In genomic region chr1:188499690-188500089, GRCh38 we compare ENCODE assay signal across 23 cellular contexts.
DNase-seq lines count a peak whose midpoint lies in the region; ATAC-seq and TF ChIP-seq lines count a peak whose summit lies in the region.
"Had no signal": no experiment of that assay in that cellular context is flagged by ENCODE, and none has a peak within 500 bp of the region (broad histone marks: within the 10 kb centered on the region; RNA-seq: fewer than 3 reads in every experiment).

No MANE protein-coding gene starts in this region.

- TF ChIP-seq RAD21 in IMR-90 (IDR thresholded peaks at IDR 0.05; ENCODE audit: low read length) = no peak

- H2BK120ac ChIP-seq in IMR-90 (ENCODE audit: low read depth, low read length) = no peak overlapping the region

- no peak overlapping the region for H4K8ac ChIP-seq in IMR-90 (ENCODE audit: low read depth in 2 of 2, low read length in 2 of 2)

- no peak overlapping the region for H4K5ac ChIP-seq in IMR-90 (ENCODE audit: low read depth, low read length)

- H3K36me3 ChIP-seq in IMR-90 (ENCODE audit: control insufficient read depth, insufficient read depth, low read length) (no peaks in the 10 kb centered on the region), brain microvascular endothelial cell (replicated peaks) (no peaks in the 10 kb centered on the region)
- H3K36me3 ChIP-seq: esophagus muscularis mucosa, gastroesophageal sphincter had no signal

- H2AK9ac ChIP-seq in IMR-90 (replicated peaks; ENCODE audit: low read depth, low read length, poor library complexity) = no peak overlapping the region

- no TSS peak for BruUV-seq in IMR-90 (replicated peaks; lab: Mats Ljungman, UMichigan)

- no peaks in the 10 kb centered on the region for H3K9me1 ChIP-seq in IMR-90 (ENCODE audit: insufficient read depth, low read length)

- H3K4me3 Mint-ChIP-seq in stimulated activated memory B cell treated with anti-CD40 and anti-IgM and Interleukin-4, amounts not matched to agents 10 μg/mL and 1 μg/mL and 100 μg/mL, for 72 hours = no peak overlapping the region
- H3K4me3 Mint-ChIP-seq: CD4-positive, alpha-beta T cell had no signal

- H3K4me1 Mint-ChIP-seq in stimulated activated memory B cell treated with anti-CD40 and anti-IgM and Interleukin-4, amounts not matched to agents 10 μg/mL and 1 μg/mL and 100 μg/mL, for 72 hours = no peaks in the 10 kb centered on the region

- TF ChIP-seq CTCF in IMR-90 (conservative IDR thresholded peaks at IDR 0.05; ENCODE audit: low read depth, low read length) (no peak), brain microvascular endothelial cell (IDR thresholded peaks at IDR 0.05; ENCODE audit: low read depth, low read length, missing control alignments) (no peak)

- H3K9me3 ChIP-seq in IMR-90 (ENCODE audit: control insufficient read depth, insufficient read depth, low read length) = 0 out of 2 replicates have a peak, but pooled peaks cover 3% of the 10 kb centered on the region

- POLR2A ChIA-PET in IMR-90 (lab: Charles Lee; ENCODE audit: unreplicated experiment) = no interaction called here

- no peaks in the 10 kb centered on the region for H3K36me3 Mint-ChIP-seq in stimulated activated memory B cell treated with anti-CD40 and anti-IgM and Interleukin-4, amounts not matched to agents 10 μg/mL and 1 μg/mL and 100 μg/mL, for 72 hours

- H3K23ac ChIP-seq in IMR-90 (ENCODE audit: low read depth, low read length) = no peak overlapping the region

- CTCF ChIA-PET in IMR-90 (lab: Yijun Ruan, JAX) = no interaction called here

- H3K56ac ChIP-seq in IMR-90 (ENCODE audit: extremely low read depth, insufficient read depth, low read length) = no peak overlapping the region

- no peak overlapping the region for H2AK5ac ChIP-seq in IMR-90 (ENCODE audit: low read depth, low read length)

- no peak overlapping the region for H4K91ac ChIP-seq in IMR-90 (ENCODE audit: insufficient read depth, low read depth, low read length)

- intact Hi-C loops in IMR-90 (cut with micrococcal nuclease) = no loop called here

- peak; percentile 72; the same call in 1 of the 2 replicates for ATAC-seq in IMR-90 (ENCODE audit: low read depth)
- ATAC-seq in stimulated activated memory B cell treated with anti-CD40 and anti-IgM and Interleukin-4, amounts not matched to agents 10 μg/mL and 1 μg/mL and 100 μg/mL, for 72 hours = no peak
- ATAC-seq: gastroesophageal sphincter had no signal

- peak; percentile 19 for DNase-seq in IMR-90
- DNase-seq in RKO (ENCODE audit: low spot score) = peak; percentile 2
- DNase-seq in brain microvascular endothelial cell = peak; percentile 5
- peak; percentile 64 for DNase-seq in islet precursor cell
- DNase-seq in cerebellum (ENCODE audit: low spot score) = no peak
- no peak for DNase-seq in D341Med (ENCODE audit: low spot score)
- no peak for DNase-seq in ACHN
- DNase-seq: activated CD4-positive, alpha-beta T cell treated with anti-CD3 and anti-CD28 coated beads for 1 hour; activated naive CD4-positive, alpha-beta T cell; activated T-cell treated with anti-CD3 and anti-CD28 coated beads, Interleukin-2, amount 50 U/mL, for 1 hour; CD4-positive, alpha-beta T cell; effector CD8-positive, alpha-beta T cell; GDM1; HCEC 1CT; Karpas-422; NCI-H1105 treated with DMSO at 0.1 percent for 48 hours; NCI-H510A treated with DMSO at 0.1 percent for 48 hours; RPMI8226; stimulated activated CD4-positive, alpha-beta T cell treated with anti-CD3 and anti-CD28 coated beads, Interleukin-4, amount 100 ng/mL, for 4 hours; SW 1271 had no signal

- H3K27ac Mint-ChIP-seq in stimulated activated memory B cell treated with anti-CD40 and anti-IgM and Interleukin-4, amounts not matched to agents 10 μg/mL and 1 μg/mL and 100 μg/mL, for 72 hours = no peak overlapping the region
- H3K27ac Mint-ChIP-seq: CD4-positive, alpha-beta T cell had no signal

- H3K18ac ChIP-seq in IMR-90 (ENCODE audit: low read depth, low read length) = no peak overlapping the region

- dilution Hi-C loops in IMR-90 (cut with HindIII; ENCODE audit: low sequenced_read_pairs, unreplicated experiment) = no loop called here

- no peak overlapping the region for H3K9ac ChIP-seq in IMR-90 (ENCODE audit: low read depth, low read length)

- no peak overlapping the region for H3K14ac ChIP-seq in IMR-90 (replicated peaks; ENCODE audit: low read depth, low read length)

- peaks cover 5% of the 10 kb centered on the region for H3K9me3 Mint-ChIP-seq in stimulated activated memory B cell treated with anti-CD40 and anti-IgM and Interleukin-4, amounts not matched to agents 10 μg/mL and 1 μg/mL and 100 μg/mL, for 72 hours

- H3K27ac ChIP-seq in IMR-90 (ENCODE audit: insufficient read depth, low read length) (no peak overlapping the region), brain microvascular endothelial cell (no peak overlapping the region)
- H3K27ac ChIP-seq: esophagus muscularis mucosa, gastroesophageal sphincter had no signal

- H2AFZ ChIP-seq in IMR-90 (replicated peaks; ENCODE audit: low read length, poor library complexity) = peak overlapping the region; percentile 49

- no peaks in the 10 kb centered on the region for H4K20me1 ChIP-seq in IMR-90 (ENCODE audit: insufficient read depth, low read length)

- no peak overlapping the region for H3K4me3 ChIP-seq in IMR-90 (ENCODE audit: insufficient read depth, low read depth, low read length)
- no peak overlapping the region for H3K4me3 ChIP-seq in brain microvascular endothelial cell (ENCODE audit: low read depth, low read length)
- H3K4me3 ChIP-seq: esophagus muscularis mucosa, gastroesophageal sphincter had no signal

- TF ChIP-seq POLR2A in IMR-90 (IDR thresholded peaks at IDR 0.05; ENCODE audit: low read depth, low read length) = no peak

- H2BK15ac ChIP-seq in IMR-90 (ENCODE audit: low read depth, low read length) = no peak overlapping the region

- in situ Hi-C loops in IMR-90 (cut with MboI; ENCODE audit: low sequenced_read_pairs) (no loop called here), brain microvascular endothelial cell (cut with HindIII; ENCODE audit: low pct_ligation_motif_present, low sequenced_read_pairs) (no loop called here), ACHN (cut with HindIII; ENCODE audit: low pct_ligation_motif_present, low pct_unique_long_range_greater_than_20kb, low sequenced_read_pairs) (no loop called here)

- no peak overlapping the region for H3K4me2 ChIP-seq in IMR-90 (ENCODE audit: low read depth, low read length)

- no peak overlapping the region for H2BK5ac ChIP-seq in IMR-90 (ENCODE audit: low read depth, low read length, poor library complexity, severe bottlenecking)

- no peak overlapping the region for H3K4ac ChIP-seq in IMR-90 (ENCODE audit: low read depth, low read length)

- no peaks in the 10 kb centered on the region for H3K79me1 ChIP-seq in IMR-90 (ENCODE audit: low read depth in 1 of 2, low read length in 2 of 2)

- no CpG with 5 or more reads among the region's 1 CpG for WGBS in IMR-90 (ENCODE audit: extremely low coverage in 2 of 2, insufficient read length in 1 of 2), 2 experiments

- H3K4me1 ChIP-seq in IMR-90 (ENCODE audit: control insufficient read depth, insufficient read depth, low read length) = no peaks in the 10 kb centered on the region
- H3K4me1 ChIP-seq: esophagus muscularis mucosa, gastroesophageal sphincter had no signal

- no peaks in the 10 kb centered on the region for H3K27me3 ChIP-seq in IMR-90 (ENCODE audit: control insufficient read depth, insufficient read depth, low read length)
- H3K27me3 ChIP-seq in brain microvascular endothelial cell (replicated peaks) = no peaks in the 10 kb centered on the region
- H3K27me3 ChIP-seq: esophagus muscularis mucosa, gastroesophageal sphincter had no signal

- H2BK20ac ChIP-seq in IMR-90 (ENCODE audit: low read depth, low read length) = no peak overlapping the region

- no peaks in the 10 kb centered on the region for H3K27me3 Mint-ChIP-seq in stimulated activated memory B cell treated with anti-CD40 and anti-IgM and Interleukin-4, amounts not matched to agents 10 μg/mL and 1 μg/mL and 100 μg/mL, for 72 hours
- H3K27me3 Mint-ChIP-seq: CD4-positive, alpha-beta T cell had no signal

TF ChIP-seq in IMR-90, 13 proteins besides CTCF, POLR2A, EP300 and RAD21:
- TF ChIP-seq MAFK (IDR thresholded peaks at IDR 0.05; ENCODE audit: low read depth, low read length) = no peak
- TF ChIP-seq SMC3 (IDR thresholded peaks at IDR 0.05; ENCODE audit: low read depth, low read length) = no peak
- no peak for TF ChIP-seq RCOR1 (IDR thresholded peaks at IDR 0.05; ENCODE audit: insufficient replicate concordance, low read length)
- no peak for TF ChIP-seq MXI1 (IDR thresholded peaks at IDR 0.05; ENCODE audit: borderline replicate concordance, low read depth, low read length)
- TF ChIP-seq BHLHE40 (IDR thresholded peaks at IDR 0.05; ENCODE audit: low read depth, low read length) = no peak
- no peak for TF ChIP-seq CHD1 (IDR thresholded peaks at IDR 0.05; ENCODE audit: low read depth, low read length)
- TF ChIP-seq, protein P1, sequence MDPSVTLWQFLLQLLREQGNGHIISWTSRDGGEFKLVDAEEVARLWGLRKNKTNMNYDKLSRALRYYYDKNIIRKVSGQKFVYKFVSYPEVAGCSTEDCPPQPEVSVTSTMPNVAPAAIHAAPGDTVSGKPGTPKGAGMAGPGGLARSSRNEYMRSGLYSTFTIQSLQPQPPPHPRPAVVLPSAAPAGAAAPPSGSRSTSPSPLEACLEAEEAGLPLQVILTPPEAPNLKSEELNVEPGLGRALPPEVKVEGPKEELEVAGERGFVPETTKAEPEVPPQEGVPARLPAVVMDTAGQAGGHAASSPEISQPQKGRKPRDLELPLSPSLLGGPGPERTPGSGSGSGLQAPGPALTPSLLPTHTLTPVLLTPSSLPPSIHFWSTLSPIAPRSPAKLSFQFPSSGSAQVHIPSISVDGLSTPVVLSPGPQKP (IDR thresholded peaks at IDR 0.05; ENCODE audit: borderline replicate concordance, low read depth, low read length) = no peak
- TF ChIP-seq CEBPB (IDR thresholded peaks at IDR 0.05; ENCODE audit: low read depth, low read length) = no peak
- TF ChIP-seq RFX5 (IDR thresholded peaks at IDR 0.05; ENCODE audit: low read depth, low read length) = no peak
- no peak for TF ChIP-seq NFE2L2 (IDR thresholded peaks at IDR 0.05; ENCODE audit: low read depth, low read length)
- no peak for TF ChIP-seq FOS (IDR thresholded peaks at IDR 0.05; ENCODE audit: low read depth, low read length)
- no peak for TF ChIP-seq MAZ (IDR thresholded peaks at IDR 0.05; ENCODE audit: borderline replicate concordance, low read depth, low read length)
- no peak for TF ChIP-seq USF2 (IDR thresholded peaks at IDR 0.05; ENCODE audit: low read depth, low read length)

Comparison
In these comparisons a context has a peak if more than half of its experiments do, and no peak if none do; other contexts are left out.
1. DNase-seq: peak in IMR-90 (single experiment), RKO (single experiment), brain microvascular endothelial cell (single experiment) and islet precursor cell (single experiment); none in cerebellum (single experiment), D341Med (single experiment) and ACHN (single experiment).